ENCODE assay signal across 9 cellular contexts in the genomic region with DNA sequence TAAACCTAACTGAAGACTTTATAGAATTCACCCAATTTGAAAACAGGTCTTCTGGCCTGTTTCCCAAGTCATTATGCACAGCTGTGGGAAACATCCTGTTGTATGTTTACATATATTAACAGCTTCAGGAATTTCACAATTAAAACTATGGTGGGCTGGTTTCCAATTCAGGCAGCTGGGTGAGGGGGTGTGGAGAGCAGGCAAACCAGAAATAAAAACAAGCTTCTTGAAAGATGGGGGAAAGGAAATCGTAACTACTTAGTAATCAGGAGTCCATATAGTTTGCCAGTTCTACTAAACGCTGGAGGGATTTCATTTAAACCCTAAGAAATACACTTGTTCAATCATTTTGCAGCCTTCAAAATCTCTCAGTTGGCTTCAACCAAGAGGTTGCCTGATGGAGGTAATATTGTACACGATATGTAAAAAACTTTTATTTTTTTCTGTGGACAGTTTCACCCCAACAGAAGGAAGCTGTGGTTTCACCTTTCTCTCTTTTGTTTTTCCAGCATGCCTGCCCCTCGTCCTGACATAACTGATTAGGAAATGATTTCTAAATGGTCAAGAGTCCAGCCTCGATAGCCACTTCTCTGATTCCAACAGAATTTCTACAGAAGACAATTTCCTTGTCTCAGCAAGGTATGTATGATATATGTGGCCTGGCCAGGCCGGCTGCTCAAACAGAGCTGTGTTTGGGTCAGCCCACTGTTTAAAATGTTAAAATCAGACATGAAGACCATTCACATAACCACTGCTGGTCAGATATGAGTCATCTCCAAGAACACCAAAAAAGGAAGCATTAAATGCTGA. TPM values are rescaled to one million over a fixed set of nuclear protein-coding genes. Genes with fewer than 3 reads are reported as not detected.
DNase-seq lines count a peak whose midpoint lies in the region; ATAC-seq and TF ChIP-seq lines count a peak whose summit lies in the region.
"Had no signal": no experiment of that assay in that cellular context is flagged by ENCODE, and none has a peak within 500 bp of the region (broad histone marks: within the 10 kb centered on the region; RNA-seq: fewer than 3 reads in every experiment).

No MANE protein-coding gene starts in this region.

- H3K9me3 ChIP-seq in endodermal cell (ENCODE audit: control insufficient read depth, low read length), result no peaks in the 10 kb centered on the region

- peaks cover 13% of the 10 kb centered on the region for H3K4me1 ChIP-seq in GM23338 (ENCODE audit: insufficient read depth)
- no peaks in the 10 kb centered on the region for H3K4me1 ChIP-seq in endodermal cell (ENCODE audit: control insufficient read depth, insufficient read depth, low read length)

- no peak for ATAC-seq in GM23338
- no peak for ATAC-seq in activated CD4-positive, alpha-beta T cell treated with anti-CD3 and anti-CD28 coated beads for 36 hours

- H3K36me3 Mint-ChIP-seq in GM23338 (ENCODE audit: low read depth) (peaks cover 8% of the 10 kb centered on the region; the same call in 1 of the 3 replicates), endodermal cell (ENCODE audit: low read depth) (peaks cover 5% of the 10 kb centered on the region)
- H3K36me3 Mint-ChIP-seq in activated CD4-positive, alpha-beta T cell treated with anti-CD3 and anti-CD28 coated beads for 36 hours (ENCODE audit: low read depth), result no peaks in the 10 kb centered on the region

- POLR2A ChIA-PET in activated CD4-positive, alpha-beta T cell treated with anti-CD3 and anti-CD28 coated beads for 36 hours (lab: Charles Lee), result no interaction called here

- H3K4me3 ChIP-seq in GM23338 (no peak overlapping the region), endodermal cell (ENCODE audit: low read length) (peak overlapping the region; percentile 22)

- DNase-seq in Caki2 (ENCODE audit: low read depth) (peak; percentile 65), GM23338 (ENCODE audit: low spot score) (no peak), NCI-H2171 (lab: John Stamatoyannopoulos, UW) (peak; percentile 38), endodermal cell (no peak), pulmonary artery endothelial cell (ENCODE audit: low read depth, low spot score) (peak; percentile 89), medulla oblongata (ENCODE audit: extremely low spot score) (no peak)
- DNase-seq in activated CD4-positive, alpha-beta T cell treated with anti-CD3 and anti-CD28 coated beads for 36 hours, result no peak
- no peak for DNase-seq in stimulated activated CD4-positive, alpha-beta T cell treated with anti-CD3 and anti-CD28 coated beads, Interleukin-2, amount 100 ng/mL, for 24 hours

- H3K9me2 ChIP-seq in GM23338 (ENCODE audit: insufficient read depth), result no peaks in the 10 kb centered on the region

- H3F3A ChIP-seq in GM23338 (replicated peaks; ENCODE audit: low read depth), result no peaks in the 10 kb centered on the region

- H3K27me3 ChIP-seq in GM23338 (ENCODE audit: insufficient read depth), result no peaks in the 10 kb centered on the region
- no peaks in the 10 kb centered on the region for H3K27me3 ChIP-seq in endodermal cell (ENCODE audit: control insufficient read depth, insufficient read depth, low read length, poor library complexity, severe bottlenecking)

- H3K36me3 ChIP-seq in GM23338 (ENCODE audit: insufficient read depth), result no peaks in the 10 kb centered on the region
- no peaks in the 10 kb centered on the region for H3K36me3 ChIP-seq in endodermal cell (ENCODE audit: control insufficient read depth, insufficient read depth, low read length)

- TF ChIP-seq CTCF in GM23338 (conservative IDR thresholded peaks at IDR 0.05; ENCODE audit: low read depth in 2 of 2) (no peak), endodermal cell (conservative IDR thresholded peaks at IDR 0.05) (no peak)

- no peaks in the 10 kb centered on the region for H3K79me2 ChIP-seq in GM23338 (replicated peaks; ENCODE audit: insufficient read depth)

- peak overlapping the region; percentile 42 for H3K4me2 ChIP-seq in GM23338

- H3K27ac ChIP-seq in GM23338 (ENCODE audit: low read depth) (no peak overlapping the region), endodermal cell (ENCODE audit: low read depth, low read length) (no peak overlapping the region)
- H3K27ac ChIP-seq: HL-60 had no signal

- no peaks in the 10 kb centered on the region for H4K20me1 ChIP-seq in GM23338 (replicated peaks; ENCODE audit: insufficient read depth)

- H2AFZ ChIP-seq in GM23338, result no peak overlapping the region

- peak overlapping the region; percentile 92 for H3K27ac Mint-ChIP-seq in GM23338
- H3K27ac Mint-ChIP-seq in endodermal cell, result peak overlapping the region; percentile 86
- H3K27ac Mint-ChIP-seq in activated CD4-positive, alpha-beta T cell treated with anti-CD3 and anti-CD28 coated beads for 36 hours, result no peak overlapping the region

- H3K27me3 Mint-ChIP-seq in GM23338 (ENCODE audit: insufficient read depth, low read depth, poor library complexity) (no peaks in the 10 kb centered on the region), endodermal cell (ENCODE audit: insufficient read depth) (no peaks in the 10 kb centered on the region)
- no peaks in the 10 kb centered on the region for H3K27me3 Mint-ChIP-seq in activated CD4-positive, alpha-beta T cell treated with anti-CD3 and anti-CD28 coated beads for 36 hours

- peaks cover 21% of the 10 kb centered on the region for H3K4me1 Mint-ChIP-seq in GM23338
- peaks cover 22% of the 10 kb centered on the region for H3K4me1 Mint-ChIP-seq in endodermal cell
- peaks cover 5% of the 10 kb centered on the region for H3K4me1 Mint-ChIP-seq in activated CD4-positive, alpha-beta T cell treated with anti-CD3 and anti-CD28 coated beads for 36 hours

- intact Hi-C loops in activated CD4-positive, alpha-beta T cell treated with anti-CD3 and anti-CD28 coated beads for 36 hours (cut with DNase I, micrococcal nuclease), result no loop called here

- CTCF ChIA-PET in activated CD4-positive, alpha-beta T cell treated with anti-CD3 and anti-CD28 coated beads for 36 hours (lab: Charles Lee), result interaction anchor here (0.6 to 1.0 kb wide), 3 partner anchors 12 to 421 kb away, joined by 3 to 6 read pairs (median 4); no protein-coding TSS in a partner anchor

- H3K9me3 Mint-ChIP-seq in GM23338, result peaks cover 4% of the 10 kb centered on the region; the same call in 2 of the 3 replicates
- H3K9me3 Mint-ChIP-seq in endodermal cell, result peaks cover 1% of the 10 kb centered on the region
- no peaks in the 10 kb centered on the region for H3K9me3 Mint-ChIP-seq in activated CD4-positive, alpha-beta T cell treated with anti-CD3 and anti-CD28 coated beads for 36 hours (ENCODE audit: low read depth)

- WGBS in endodermal cell (ENCODE audit: insufficient coverage in 1 of 2, insufficient read length in 1 of 2), 2 experiments, result 79 to 93% methylated on average over 2 to 6 of the region's 6 CpGs

- in situ Hi-C loops in Caki2 (cut with HindIII; ENCODE audit: low pct_unique_long_range_greater_than_20kb, low sequenced_read_pairs), result no loop called here

- H3K4me3 Mint-ChIP-seq in GM23338, result peak overlapping the region; percentile 26; the same call in 1 of the 3 replicates
- H3K4me3 Mint-ChIP-seq in endodermal cell, result peak overlapping the region; percentile 9
- H3K4me3 Mint-ChIP-seq in activated CD4-positive, alpha-beta T cell treated with anti-CD3 and anti-CD28 coated beads for 36 hours, result no peak overlapping the region

- H3K9ac ChIP-seq in endodermal cell (ENCODE audit: extremely low read depth, low read length, poor library complexity, severe bottlenecking), result no peak overlapping the region

TF ChIP-seq in GM23338, 12 proteins besides CTCF, POLR2A, EP300 and RAD21 (continues in another document):
- TF ChIP-seq STAT1 (IDR thresholded peaks at IDR 0.05; ENCODE audit: unreplicated experiment) (no peak), JUNB (IDR thresholded peaks at IDR 0.05; ENCODE audit: unreplicated experiment) (no peak), POLR2AphosphoS5 (IDR thresholded peaks at IDR 0.05; ENCODE audit: low read depth) (no peak), EZH2 (IDR thresholded peaks at IDR 0.05; ENCODE audit: low read depth, unreplicated experiment) (no peak), NANOG (IDR thresholded peaks at IDR 0.05; ENCODE audit: borderline replicate concordance) (no peak)
- TF ChIP-seq, protein P1, sequence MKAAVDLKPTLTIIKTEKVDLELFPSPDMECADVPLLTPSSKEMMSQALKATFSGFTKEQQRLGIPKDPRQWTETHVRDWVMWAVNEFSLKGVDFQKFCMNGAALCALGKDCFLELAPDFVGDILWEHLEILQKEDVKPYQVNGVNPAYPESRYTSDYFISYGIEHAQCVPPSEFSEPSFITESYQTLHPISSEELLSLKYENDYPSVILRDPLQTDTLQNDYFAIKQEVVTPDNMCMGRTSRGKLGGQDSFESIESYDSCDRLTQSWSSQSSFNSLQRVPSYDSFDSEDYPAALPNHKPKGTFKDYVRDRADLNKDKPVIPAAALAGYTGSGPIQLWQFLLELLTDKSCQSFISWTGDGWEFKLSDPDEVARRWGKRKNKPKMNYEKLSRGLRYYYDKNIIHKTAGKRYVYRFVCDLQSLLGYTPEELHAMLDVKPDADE (IDR thresholded peaks at IDR 0.05), result no peak

RNA-seq across cellular contexts. Expression of a gene that starts 22.6 kb away (rescaled TPM):
- 3.4 and 4.9 TPM in 2 replicates for total RNA-seq in Caki2 (2014; rRNA removed; shearing (Covaris generic); ENCODE audit: low replicate concordance)
- total RNA-seq in GM23338 (2014; rRNA removed; shearing (Covaris generic)), result 3.0 and 3.9 TPM in 2 replicates
- polyA plus RNA-seq in GM23338 (2016; fragmentation: Nextera tagmentation; extraction: Ambion mirVana), result 1.0 and 1.7 TPM in 2 replicates
- 10 to 100 TPM in 1 of 2 donors, 1 to 10 TPM in 1; 1.7 to 13.5 TPM for total RNA-seq in endodermal cell
- polyA plus RNA-seq in endodermal cell (2013, experiment 1 of 2), result 0.32 TPM
- 0.37 TPM for polyA plus RNA-seq in endodermal cell (2013, experiment 2 of 2)
- total RNA-seq in pulmonary artery endothelial cell, result 85.1 and 108 TPM in 2 replicates
- not detected for total RNA-seq in activated CD4-positive, alpha-beta T cell treated with anti-CD3 and anti-CD28 coated beads for 36 hours

Comparison
In these comparisons a context has a peak if more than half of its experiments do, and no peak if none do; other contexts are left out.
1. DNase-seq: peak in Caki2 (single experiment), NCI-H2171 (single experiment) and pulmonary artery endothelial cell (single experiment); none in GM23338 (single experiment), endodermal cell (single experiment), activated CD4-positive, alpha-beta T cell treated with anti-CD3 and anti-CD28 coated beads for 36 hours (single experiment), medulla oblongata (single experiment) and stimulated activated CD4-positive, alpha-beta T cell treated with anti-CD3 and anti-CD28 coated beads, Interleukin-2, amount 100 ng/mL, for 24 hours (0 of 2).